Comparison of ENCODE assay signal across 20 cellular contexts in genomic region chr2:117853873-117854272, GRCh38. TPM values are rescaled to one million over a fixed set of nuclear protein-coding genes. Genes with fewer than 3 reads are reported as not detected.
DNase-seq lines count a peak whose midpoint lies in the region; ATAC-seq and TF ChIP-seq lines count a peak whose summit lies in the region.
"Had no signal": no experiment of that assay in that cellular context is flagged by ENCODE, and none has a peak within 500 bp of the region (broad histone marks: within the 10 kb centered on the region; RNA-seq: fewer than 3 reads in every experiment).

No MANE protein-coding gene starts in this region.

- no peak overlapping the region for H3K27ac Mint-ChIP-seq in stimulated activated naive B cell treated with anti-CD40 and anti-IgM and Interleukin-4, amounts not matched to agents 10 μg/mL and 1 μg/mL and 100 μg/mL, for 72 hours
- no peak overlapping the region for H3K27ac Mint-ChIP-seq in activated CD4-positive, alpha-beta memory T cell treated with anti-CD3 and anti-CD28 coated beads for 36 hours
- H3K27ac Mint-ChIP-seq: B cell; CD8-positive, alpha-beta T cell had no signal

- CTCF ChIA-PET in activated CD4-positive, alpha-beta memory T cell treated with anti-CD3 and anti-CD28 coated beads for 36 hours (lab: Charles Lee): interaction anchor here (0.7 to 1.8 kb wide), 2 partner anchors 21 to 149 kb away, joined by 5 read pairs; no protein-coding TSS in a partner anchor

- DNase-seq in heart right ventricle (peak; percentile 18 to 75), Right ventricle myocardium superior (no peak), NCI-H446 (lab: John Stamatoyannopoulos, UW) (peak; percentile 12 to 68), mesendoderm (no peak), HUDEP-2 (lab: John Stamatoyannopoulos, UW; ENCODE audit: unreplicated experiment in 76 of 76) (no peak)
- no peak for DNase-seq in stimulated activated naive B cell treated with anti-CD40 and anti-IgM and Interleukin-4, amounts not matched to agents 10 μg/mL and 1 μg/mL and 100 μg/mL, for 72 hours
- no peak for DNase-seq in activated CD4-positive, alpha-beta memory T cell treated with anti-CD3 and anti-CD28 coated beads for 36 hours
- DNase-seq: 8988T; Calu3; CD8-positive, alpha-beta T cell; DMS79 treated with DMSO at 0.1 percent for 48 hours; GOT3; H7; HFFc6 had no signal

- H3K79me1 ChIP-seq in mesendoderm (ENCODE audit: low read length): no peaks in the 10 kb centered on the region

- intact Hi-C loops in heart right ventricle (cut with DNase I): no loop called here
- intact Hi-C loops in Right ventricle myocardium superior (cut with DNase I): no loop called here
- intact Hi-C loops in activated CD4-positive, alpha-beta memory T cell treated with anti-CD3 and anti-CD28 coated beads for 36 hours (cut with micrococcal nuclease): no loop called here

- no peaks in the 10 kb centered on the region for H3K79me2 ChIP-seq in mesendoderm (ENCODE audit: control insufficient read depth, insufficient read depth, low read length)

- H3K27me3 ChIP-seq in heart right ventricle (peaks cover 0 to 93% (median 43%) of the 10 kb centered on the region in 7 donors), mesendoderm (ENCODE audit: insufficient read depth, low read length, poor library complexity) (no peaks in the 10 kb centered on the region)
- H3K27me3 ChIP-seq: BLaER1 treated with 17β-estradiol and CSF1 and Interleukin-3, amounts not matched to agents 10 nM and 100 nM had no signal

- no peaks in the 10 kb centered on the region for H3K36me3 Mint-ChIP-seq in stimulated activated naive B cell treated with anti-CD40 and anti-IgM and Interleukin-4, amounts not matched to agents 10 μg/mL and 1 μg/mL and 100 μg/mL, for 72 hours
- H3K36me3 Mint-ChIP-seq in activated CD4-positive, alpha-beta memory T cell treated with anti-CD3 and anti-CD28 coated beads for 36 hours: no peaks in the 10 kb centered on the region
- H3K36me3 Mint-ChIP-seq: CD8-positive, alpha-beta T cell had no signal

- no peak overlapping the region for H3K4me3 Mint-ChIP-seq in stimulated activated naive B cell treated with anti-CD40 and anti-IgM and Interleukin-4, amounts not matched to agents 10 μg/mL and 1 μg/mL and 100 μg/mL, for 72 hours
- no peak overlapping the region for H3K4me3 Mint-ChIP-seq in activated CD4-positive, alpha-beta memory T cell treated with anti-CD3 and anti-CD28 coated beads for 36 hours
- H3K4me3 Mint-ChIP-seq: B cell; CD8-positive, alpha-beta T cell; HFFc6 had no signal

- H3K27ac ChIP-seq in heart right ventricle (no peak overlapping the region), mesendoderm (ENCODE audit: low read depth, low read length) (peak overlapping the region; percentile 13)
- H3K27ac ChIP-seq: BLaER1 treated with 17β-estradiol and CSF1 and Interleukin-3, amounts not matched to agents 10 nM and 100 nM; HL-60 had no signal

- H3K18ac ChIP-seq in mesendoderm (ENCODE audit: low read length): no peak overlapping the region

- no peak overlapping the region for H3K4me2 ChIP-seq in mesendoderm (ENCODE audit: low read length)
- H3K4me2 ChIP-seq: BLaER1 treated with 17β-estradiol and CSF1 and Interleukin-3, amounts not matched to agents 10 nM and 100 nM had no signal

- no peak overlapping the region for H2BK15ac ChIP-seq in mesendoderm (replicated peaks; ENCODE audit: low read depth)

- peaks cover 27 to 71% of the 10 kb centered on the region in 2 donors for H3K27me3 Mint-ChIP-seq in stimulated activated naive B cell treated with anti-CD40 and anti-IgM and Interleukin-4, amounts not matched to agents 10 μg/mL and 1 μg/mL and 100 μg/mL, for 72 hours
- H3K27me3 Mint-ChIP-seq in activated CD4-positive, alpha-beta memory T cell treated with anti-CD3 and anti-CD28 coated beads for 36 hours: peaks cover 40% of the 10 kb centered on the region

- H3K4me1 ChIP-seq in heart right ventricle: no peaks in the 10 kb centered on the region
- H3K4me1 ChIP-seq in mesendoderm (ENCODE audit: control insufficient read depth, low read depth, low read length): peaks cover 17% of the 10 kb centered on the region

- WGBS in heart right ventricle, 2 donors: 57 to 60% methylated on average over 8 of the region's 8 CpGs
- WGBS in mesendoderm (ENCODE audit: extremely low coverage, insufficient coverage, low lambda C conversion rate): no CpG with 5 or more reads among the region's 8 CpGs

- peak overlapping the region; percentile 19 for H2BK120ac ChIP-seq in mesendoderm (ENCODE audit: low read depth, low read length)

- H3K9me3 Mint-ChIP-seq in stimulated activated naive B cell treated with anti-CD40 and anti-IgM and Interleukin-4, amounts not matched to agents 10 μg/mL and 1 μg/mL and 100 μg/mL, for 72 hours: no peaks in the 10 kb centered on the region
- H3K9me3 Mint-ChIP-seq in activated CD4-positive, alpha-beta memory T cell treated with anti-CD3 and anti-CD28 coated beads for 36 hours: no peaks in the 10 kb centered on the region
- H3K9me3 Mint-ChIP-seq: CD8-positive, alpha-beta T cell; HFFc6 had no signal

- peak overlapping the region; percentile 76 for H3K56ac ChIP-seq in mesendoderm (ENCODE audit: low read length)

- H2AK5ac ChIP-seq in mesendoderm (ENCODE audit: low read length): no peak overlapping the region

- H3K4me3 ChIP-seq in heart right ventricle: no peak overlapping the region
- H3K4me3 ChIP-seq in mesendoderm (ENCODE audit: low read length): no peak overlapping the region
- H3K4me3 ChIP-seq: BLaER1 treated with 17β-estradiol and CSF1 and Interleukin-3, amounts not matched to agents 10 nM and 100 nM; GM12878 had no signal

- peak overlapping the region; percentile 15 for H2BK5ac ChIP-seq in mesendoderm (ENCODE audit: low read length)

- H3K9me3 ChIP-seq in heart right ventricle: no peaks in the 10 kb centered on the region

- TF ChIP-seq CTCF in heart right ventricle (IDR thresholded peaks at IDR 0.05): no peak

- H4K8ac ChIP-seq in mesendoderm (ENCODE audit: low read depth, low read length): no peak overlapping the region

- no peak overlapping the region for H4K5ac ChIP-seq in mesendoderm (ENCODE audit: low read length)

- no peaks in the 10 kb centered on the region for H3K36me3 ChIP-seq in heart right ventricle
- H3K36me3 ChIP-seq in mesendoderm (ENCODE audit: control insufficient read depth, insufficient read depth, low read length): no peaks in the 10 kb centered on the region
- H3K36me3 ChIP-seq: BLaER1 treated with 17β-estradiol and CSF1 and Interleukin-3, amounts not matched to agents 10 nM and 100 nM had no signal

- H3K4me1 Mint-ChIP-seq in stimulated activated naive B cell treated with anti-CD40 and anti-IgM and Interleukin-4, amounts not matched to agents 10 μg/mL and 1 μg/mL and 100 μg/mL, for 72 hours: peaks cover 3 to 6% of the 10 kb centered on the region in 2 donors
- H3K4me1 Mint-ChIP-seq in activated CD4-positive, alpha-beta memory T cell treated with anti-CD3 and anti-CD28 coated beads for 36 hours (ENCODE audit: low read depth): no peaks in the 10 kb centered on the region
- H3K4me1 Mint-ChIP-seq: B cell had no signal

- POLR2A ChIA-PET in activated CD4-positive, alpha-beta memory T cell treated with anti-CD3 and anti-CD28 coated beads for 36 hours (lab: Charles Lee): no interaction called here

- ATAC-seq in heart right ventricle: peak in 5 of 8 donors; percentile 44 to 91 (median 58)
- no peak for ATAC-seq in Right ventricle myocardium superior (ENCODE audit: poor library complexity)
- ATAC-seq in stimulated activated naive B cell treated with anti-CD40 and anti-IgM and Interleukin-4, amounts not matched to agents 10 μg/mL and 1 μg/mL and 100 μg/mL, for 72 hours (replicated peaks): no peak
- ATAC-seq: CD8-positive, alpha-beta T cell; GM12878; HCT116; HepG2 had no signal

- H3K4ac ChIP-seq in mesendoderm (ENCODE audit: low read depth, low read length): peak overlapping the region; percentile 58

- H3K9ac ChIP-seq in mesendoderm (ENCODE audit: low read length): no peak overlapping the region
- H3K9ac ChIP-seq: BLaER1 treated with 17β-estradiol and CSF1 and Interleukin-3, amounts not matched to agents 10 nM and 100 nM had no signal

- H3K23ac ChIP-seq in mesendoderm (ENCODE audit: low read length): no peak overlapping the region

RNA-seq across cellular contexts. Expression of gene DDX18, which starts 39.4 kb away (rescaled TPM):
- total RNA-seq in heart right ventricle (10 to 100 TPM; 21.9 to 40.4 (median 29.3) TPM), Right ventricle myocardium superior (22.1 TPM)
- polyA plus RNA-seq in heart right ventricle: 10 to 100 TPM; 17.5 to 31.2 TPM
- 151 TPM for polyA plus RNA-seq in mesendoderm (2013, experiment 1 of 2)
- polyA plus RNA-seq in mesendoderm (2013, experiment 2 of 2): 155 TPM
- 100 to 1,000 TPM; 118 to 124 TPM for total RNA-seq in activated CD4-positive, alpha-beta memory T cell treated with anti-CD3 and anti-CD28 coated beads for 36 hours

Comparison
In these comparisons a context has a peak if more than half of its experiments do, and no peak if none do; other contexts are left out.
1. ATAC-seq: peak in heart right ventricle (5 of 8); none in Right ventricle myocardium superior (single experiment) and stimulated activated naive B cell treated with anti-CD40 and anti-IgM and Interleukin-4, amounts not matched to agents 10 μg/mL and 1 μg/mL and 100 μg/mL, for 72 hours (0 of 2).
2. DNase-seq: peak in heart right ventricle (2 of 2) and NCI-H446 (2 of 2); none in Right ventricle myocardium superior (single experiment), mesendoderm (single experiment), stimulated activated naive B cell treated with anti-CD40 and anti-IgM and Interleukin-4, amounts not matched to agents 10 μg/mL and 1 μg/mL and 100 μg/mL, for 72 hours (single experiment), HUDEP-2 (0 of 76) and activated CD4-positive, alpha-beta memory T cell treated with anti-CD3 and anti-CD28 coated beads for 36 hours (single experiment).